Comparison of ENCODE assay signal across 32 cellular contexts in the genomic region with DNA sequence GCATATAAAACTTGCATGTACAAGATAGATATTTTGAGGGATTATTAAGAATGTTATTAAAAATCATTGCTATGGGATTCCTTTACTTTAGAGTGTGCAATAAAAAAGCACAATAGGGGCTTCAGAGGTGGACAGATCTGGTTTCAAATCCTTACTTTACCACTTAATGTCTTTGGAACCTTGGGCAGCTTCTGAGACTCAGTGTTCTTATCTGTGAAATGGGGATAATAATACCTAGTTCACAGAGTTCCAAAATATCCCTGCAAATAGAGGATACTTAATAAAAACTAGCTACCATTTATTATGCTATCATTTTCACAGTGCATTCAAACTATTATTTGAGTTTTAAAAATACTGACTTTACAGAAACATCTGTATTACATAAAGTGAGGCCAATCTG.
"Had no signal": no experiment of that assay in that cellular context is flagged by ENCODE, and none has a peak within 500 bp of the region (broad histone marks: within the 10 kb centered on the region; RNA-seq: fewer than 3 reads in every experiment).

No MANE protein-coding gene starts in this region.

- DNase-seq: Karpas-422, Kasumi-1, MG63, MM.1S, MV-4-11, NCI-H1048, NCI-H1092, NCI-H1092 treated with DMSO at 0.1 percent for 48 hours, NCI-H1105, NCI-H1105 treated with DMSO at 0.1 percent for 48 hours, NCI-H1417 treated with DMSO at 0.1 percent for 48 hours, NCI-H1436, NCI-H1436 treated with DMSO at 0.1 percent for 48 hours, NCI-H146, NCI-H1694, NCI-H1694 treated with DMSO at 0.1 percent for 48 hours, NCI-H187, NCI-H187 treated with DMSO at 0.1 percent for 48 hours, NCI-H1930, NCI-H2029, NCI-H2029 treated with DMSO at 0.1 percent for 48 hours, NCI-H2081, NCI-H2081 treated with DMSO at 0.1 percent for 48 hours, NCI-H2107, NCI-H2171, NCI-H2227 treated with DMSO at 0.1 percent for 48 hours, NCI-H226, NCI-H345, NCI-H446, NCI-H446 treated with DMSO at 0.1 percent for 48 hours, NCI-H510A, NCI-H510A treated with DMSO at 0.1 percent for 48 hours had no signal

- H3K36me3 ChIP-seq: MG63 had no signal

- H3K9me3 ChIP-seq: MG63 had no signal

- H3K27me3 ChIP-seq: MG63 had no signal

- H3K4me3 ChIP-seq: MG63 had no signal
